In genomic region chr15:93089855-93090305, GRCh38 we compare ENCODE assay signal across 11 cellular contexts. TPM values are rescaled to one million over a fixed set of nuclear protein-coding genes. Genes with fewer than 3 reads are reported as not detected.
DNase-seq lines count a peak whose midpoint lies in the region; ATAC-seq and TF ChIP-seq lines count a peak whose summit lies in the region.
"Had no signal": no experiment of that assay in that cellular context is flagged by ENCODE, and none has a peak within 500 bp of the region (broad histone marks: within the 10 kb centered on the region; RNA-seq: fewer than 3 reads in every experiment).

No MANE protein-coding gene starts in this region.

- H3K27ac ChIP-seq in ectodermal cell (ENCODE audit: insufficient read depth, low read depth, low read length, poor library complexity, severe bottlenecking) (no peak overlapping the region), muscle layer of duodenum (ENCODE audit: low read length) (no peak overlapping the region), thoracic aorta (peak overlapping the region in 1 of 2 donors; percentile 25)
- H3K27ac ChIP-seq: foreskin keratinocyte had no signal

- peaks cover 5% of the 10 kb centered on the region for H3K36me3 ChIP-seq in ectodermal cell (ENCODE audit: control insufficient read depth, insufficient read depth, low read length)
- no peaks in the 10 kb centered on the region for H3K36me3 ChIP-seq in muscle layer of duodenum (ENCODE audit: control insufficient read depth in 1 of 2, insufficient read depth in 2 of 2, low read length in 2 of 2)
- H3K36me3 ChIP-seq in thoracic aorta: no peaks in the 10 kb centered on the region

- peaks cover 58% of the 10 kb centered on the region for H3K27me3 Mint-ChIP-seq in activated T-cell treated with anti-CD3 and anti-CD28 coated beads, Interleukin-2, amount 50 U/mL, for 4 hours (ENCODE audit: low read depth)
- H3K27me3 Mint-ChIP-seq in activated T-cell treated with anti-CD3 and anti-CD28 coated beads, Interleukin-2, amount 50 U/mL, for 24 hours: peaks cover 58% of the 10 kb centered on the region

- TF ChIP-seq CTCF in thoracic aorta (IDR thresholded peaks at IDR 0.05): no peak

- no peak for DNase-seq in activated T-cell treated with anti-CD3 and anti-CD28 coated beads, Interleukin-2, amount 50 U/mL, for 4 hours
- no peak for DNase-seq in activated T-cell treated with anti-CD3 and anti-CD28 coated beads, Interleukin-2, amount 50 U/mL, for 24 hours
- DNase-seq in thoracic aorta (ENCODE audit: low spot score): no peak
- no peak for DNase-seq in stimulated activated CD4-positive, alpha-beta T cell treated with anti-CD3 and anti-CD28 coated beads, Interleukin-2, amount 100 ng/mL, for 24 hours
- no peak for DNase-seq in NCI-H1092 (lab: John Stamatoyannopoulos, UW)
- DNase-seq: foreskin keratinocyte; NCI-H1105; stimulated activated CD8-positive, alpha-beta memory T cell treated with anti-CD3 and anti-CD28 coated beads, Interleukin-4, amount 100 ng/mL, for 48 hours had no signal

- H3K36me3 Mint-ChIP-seq in activated T-cell treated with anti-CD3 and anti-CD28 coated beads, Interleukin-2, amount 50 U/mL, for 4 hours (ENCODE audit: insufficient read depth): no peaks in the 10 kb centered on the region
- H3K36me3 Mint-ChIP-seq in activated T-cell treated with anti-CD3 and anti-CD28 coated beads, Interleukin-2, amount 50 U/mL, for 24 hours (ENCODE audit: low read depth): no peaks in the 10 kb centered on the region

- no peaks in the 10 kb centered on the region for H3K9me3 Mint-ChIP-seq in activated T-cell treated with anti-CD3 and anti-CD28 coated beads, Interleukin-2, amount 50 U/mL, for 4 hours
- H3K9me3 Mint-ChIP-seq in activated T-cell treated with anti-CD3 and anti-CD28 coated beads, Interleukin-2, amount 50 U/mL, for 24 hours: no peaks in the 10 kb centered on the region

- H3K27ac Mint-ChIP-seq in activated T-cell treated with anti-CD3 and anti-CD28 coated beads, Interleukin-2, amount 50 U/mL, for 24 hours: no peak overlapping the region

- no peaks in the 10 kb centered on the region for H3K9me3 ChIP-seq in ectodermal cell (ENCODE audit: control insufficient read depth, low read length)
- H3K9me3 ChIP-seq in muscle layer of duodenum (ENCODE audit: control insufficient read depth in 1 of 2, low read length in 2 of 2): no peaks in the 10 kb centered on the region
- H3K9me3 ChIP-seq in thoracic aorta: no peaks in the 10 kb centered on the region

- peak overlapping the region; percentile 70 for H3K4me3 ChIP-seq in ectodermal cell (ENCODE audit: insufficient read depth, low read depth, low read length)
- peak overlapping the region; percentile 44 to 64 for H3K4me3 ChIP-seq in muscle layer of duodenum (ENCODE audit: low read depth in 1 of 2, low read length in 2 of 2)
- H3K4me3 ChIP-seq in thoracic aorta: peak overlapping the region; percentile 84

- peak overlapping the region; percentile 73 for H3K4me3 Mint-ChIP-seq in activated T-cell treated with anti-CD3 and anti-CD28 coated beads, Interleukin-2, amount 50 U/mL, for 4 hours
- H3K4me3 Mint-ChIP-seq in activated T-cell treated with anti-CD3 and anti-CD28 coated beads, Interleukin-2, amount 50 U/mL, for 24 hours: no peak overlapping the region

- peaks cover 18% of the 10 kb centered on the region for H3K27me3 ChIP-seq in ectodermal cell (ENCODE audit: control insufficient read depth, insufficient read depth, low read length, poor library complexity, severe bottlenecking)
- H3K27me3 ChIP-seq in muscle layer of duodenum (ENCODE audit: low read depth, low read length): peaks cover 22% of the 10 kb centered on the region
- no peaks in the 10 kb centered on the region for H3K27me3 ChIP-seq in thoracic aorta (replicated peaks; ENCODE audit: insufficient read depth)

- H3K4me1 ChIP-seq in ectodermal cell (ENCODE audit: control insufficient read depth, insufficient read depth, low read length): peaks cover 12% of the 10 kb centered on the region
- peaks cover 0 to 12% of the 10 kb centered on the region in 2 donors for H3K4me1 ChIP-seq in muscle layer of duodenum (ENCODE audit: control insufficient read depth in 1 of 2, insufficient read depth in 2 of 2, low read length in 2 of 2)
- peaks cover 0 to 10% of the 10 kb centered on the region in 2 donors for H3K4me1 ChIP-seq in thoracic aorta (ENCODE audit: control insufficient read depth in 1 of 2, low read depth in 2 of 2)
- H3K4me1 ChIP-seq: foreskin keratinocyte had no signal

- peaks cover 15% of the 10 kb centered on the region for H3K4me1 Mint-ChIP-seq in activated T-cell treated with anti-CD3 and anti-CD28 coated beads, Interleukin-2, amount 50 U/mL, for 4 hours (ENCODE audit: low read depth)
- H3K4me1 Mint-ChIP-seq in activated T-cell treated with anti-CD3 and anti-CD28 coated beads, Interleukin-2, amount 50 U/mL, for 24 hours (ENCODE audit: low read depth): peaks cover 13% of the 10 kb centered on the region

- no peak for ATAC-seq in activated T-cell treated with anti-CD3 and anti-CD28 coated beads, Interleukin-2, amount 50 U/mL, for 4 hours
- ATAC-seq in thoracic aorta (ENCODE audit: insufficient number of reproducible peaks, low FRiP score, low read depth) (no peak), HG03442 (IDR thresholded peaks at IDR 0.05; ENCODE audit: unreplicated experiment) (no peak)
- ATAC-seq: foreskin keratinocyte had no signal

- WGBS in ectodermal cell, 2 experiments: 12 to 14% methylated on average over 20 of the region's 20 CpGs

RNA-seq across cellular contexts. Expression of gene RGMA, which starts 0.9 kb away (rescaled TPM):
- total RNA-seq in activated T-cell treated with anti-CD3 and anti-CD28 coated beads, Interleukin-2, amount 50 U/mL, for 4 hours: under 1 TPM in 2 of 3 donors, not detected in 1; 0.18 to 0.22 TPM
- 143 TPM for polyA plus RNA-seq in ectodermal cell (2013, experiment 1 of 4)
- polyA plus RNA-seq in ectodermal cell (2013, experiment 2 of 4): 162 TPM
- polyA plus RNA-seq in ectodermal cell (2013, experiment 3 of 4): 143 TPM
- 155 TPM for polyA plus RNA-seq in ectodermal cell (2013, experiment 4 of 4)
- total RNA-seq in thoracic aorta: 10 to 100 TPM; 22.1 to 55.7 TPM

Comparison
In these comparisons a context has a peak if more than half of its experiments do, and no peak if none do; other contexts are left out.
1. RNA of gene RGMA, which starts 0.9 kb away (total RNA-seq): 22.1 to 55.7 TPM in thoracic aorta; 0.18 to 0.22 TPM in activated T-cell treated with anti-CD3 and anti-CD28 coated beads, Interleukin-2, amount 50 U/mL, for 4 hours; every median in the first group is over 10 times any median in the second.
2. Peak in every context shown above with its lines, with median percentiles within 50 percentile points of each other: H3K4me3 ChIP-seq.